16 cellular contexts compared by ENCODE assay signal in the genomic region with DNA sequence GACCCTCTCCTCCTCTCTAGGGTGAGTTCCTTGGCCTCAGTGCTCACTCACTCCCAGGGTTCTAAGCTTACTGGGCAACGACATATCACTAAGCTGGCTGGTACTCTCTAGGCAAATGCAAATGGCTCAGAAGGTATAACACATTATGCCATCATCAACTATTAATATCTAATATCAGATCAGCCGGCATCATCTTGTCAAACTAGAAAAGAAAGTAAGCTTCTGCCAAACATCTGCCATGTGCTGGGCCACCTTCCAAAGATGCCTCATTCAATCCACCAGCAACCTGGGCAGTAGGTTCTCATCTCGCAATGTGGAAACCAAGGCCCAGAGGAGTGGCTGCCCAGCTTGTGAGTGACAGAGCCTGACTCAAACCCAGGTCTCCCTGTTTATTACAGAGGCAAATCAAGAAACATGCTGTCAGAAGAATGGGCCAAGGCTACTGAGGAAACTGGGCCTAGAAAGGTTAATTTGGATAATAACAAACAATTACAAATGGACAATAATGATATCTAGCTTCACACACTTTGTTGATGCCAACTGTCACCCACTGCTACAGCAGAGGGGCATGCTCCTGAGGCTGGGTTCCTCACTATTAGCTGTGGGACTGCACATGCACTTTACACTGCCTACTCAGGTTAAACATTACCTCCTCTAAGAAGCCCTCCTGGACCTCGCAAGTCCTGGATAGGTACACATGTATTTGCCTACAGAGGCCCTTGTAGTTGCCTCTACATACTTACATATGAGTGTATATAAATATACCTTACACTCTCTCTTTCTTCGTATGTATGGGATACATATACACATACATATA.
DNase-seq lines count a peak whose midpoint lies in the region; ATAC-seq, FAIRE-seq and TF ChIP-seq lines count a peak whose summit lies in the region.
"Had no signal": no experiment of that assay in that cellular context is flagged by ENCODE, and none has a peak within 500 bp of the region (broad histone marks: within the 10 kb centered on the region; RNA-seq: fewer than 3 reads in every experiment).

No MANE protein-coding gene starts in this region.

- no peak for TF ChIP-seq POLR2A in gastrocnemius medialis (IDR thresholded peaks at IDR 0.05)

- peaks cover 59% of the 10 kb centered on the region for H3K4me1 ChIP-seq in KMS-11 (ENCODE audit: low read depth, poor library complexity, severe bottlenecking)
- H3K4me1 ChIP-seq in gastrocnemius medialis: peaks cover 52 to 59% of the 10 kb centered on the region in 2 donors

- POLR2A ChIA-PET in activated naive CD8-positive, alpha-beta T cell treated with anti-CD3 and anti-CD28 coated beads, Interleukin-2, amount 10 ng/mL, durations not matched to agents 7 days and 5 days (lab: Charles Lee): interaction anchor here (1.4 to 2.5 kb wide), 6 partner anchors 25 to 186 kb away, joined by 4 to 22 read pairs (median 6); a partner anchor contains a TSS

- no peaks in the 10 kb centered on the region for H4K20me1 ChIP-seq in KMS-11 (ENCODE audit: insufficient read depth)

- H3K79me2 ChIP-seq in KMS-11 (ENCODE audit: insufficient read depth, low read depth): no peaks in the 10 kb centered on the region

- H3K27me3 ChIP-seq in KMS-11 (ENCODE audit: insufficient read depth, low read depth) (no peaks in the 10 kb centered on the region), gastrocnemius medialis (no peaks in the 10 kb centered on the region)
- H3K27me3 ChIP-seq: right atrium auricular region had no signal

- DNase-seq in T-helper 2 cell treated with Interferon-gamma antibody and Interleukin-4, amounts not matched to agents 5 μg/mL and 100 μg/mL, for 36 hours (ENCODE audit: low spot score): no peak
- DNase-seq in T-helper 2 cell (no peak), gastrocnemius medialis (peak; percentile 66 to 73), D721Med (ENCODE audit: insufficient read length, low spot score) (no peak), NCI-H510A (lab: John Stamatoyannopoulos, UW) (no peak), T-helper 9 cell (no peak)
- no peak for DNase-seq in activated naive CD8-positive, alpha-beta T cell treated with anti-CD3 and anti-CD28 coated beads, Interleukin-2, amount 10 ng/mL, durations not matched to agents 7 days and 5 days
- DNase-seq: activated CD4-positive, alpha-beta T cell treated with anti-CD3 and anti-CD28 coated beads for 4 hours; activated CD8-positive, alpha-beta memory T cell treated with anti-CD3 and anti-CD28 coated beads, Interleukin-2, amount 50 U/mL, for 4 hours; activated gamma-delta T cell treated with Interleukin-2 at 50 U/mL for 16 hours; kidney glomerular epithelial cell; NCI-H526 treated with DMSO at 0.1 percent for 48 hours had no signal

- H3K36me3 ChIP-seq in KMS-11 (ENCODE audit: insufficient read depth) (no peaks in the 10 kb centered on the region), gastrocnemius medialis (no peaks in the 10 kb centered on the region)
- H3K36me3 ChIP-seq: right atrium auricular region had no signal

- H3K27ac Mint-ChIP-seq in T-helper 2 cell treated with Interferon-gamma antibody and Interleukin-4, amounts not matched to agents 5 μg/mL and 100 μg/mL, for 36 hours: peak overlapping the region; percentile 61
- peak overlapping the region; percentile 71 for H3K27ac Mint-ChIP-seq in activated naive CD8-positive, alpha-beta T cell treated with anti-CD3 and anti-CD28 coated beads, Interleukin-2, amount 10 ng/mL, durations not matched to agents 7 days and 5 days

- no peak overlapping the region for H3K9ac ChIP-seq in KMS-11

- H3K9me3 Mint-ChIP-seq in T-helper 2 cell treated with Interferon-gamma antibody and Interleukin-4, amounts not matched to agents 5 μg/mL and 100 μg/mL, for 36 hours: no peaks in the 10 kb centered on the region
- no peaks in the 10 kb centered on the region for H3K9me3 Mint-ChIP-seq in activated naive CD8-positive, alpha-beta T cell treated with anti-CD3 and anti-CD28 coated beads, Interleukin-2, amount 10 ng/mL, durations not matched to agents 7 days and 5 days

- H2AFZ ChIP-seq in KMS-11 (ENCODE audit: low read depth): peak overlapping the region; percentile 38; the same call in 1 of the 2 replicates

- TF ChIP-seq CTCF in KMS-11 (conservative IDR thresholded peaks at IDR 0.05; ENCODE audit: low read depth, low read length) (no peak), gastrocnemius medialis (IDR thresholded peaks at IDR 0.05 in 4 of 5, conservative IDR thresholded peaks at IDR 0.05 in 1 of 5) (no peak), D721Med (IDR thresholded peaks at IDR 0.05; ENCODE audit: insufficient read depth, missing control alignments) (no peak)

- no peak for FAIRE-seq in D721Med (lab: Jason Lieb, UNC)
- FAIRE-seq: A204.1, bronchial epithelial cell had no signal

- peak overlapping the region; percentile 86; the same call in 1 of the 2 replicates for H3K4me2 ChIP-seq in KMS-11

- H3K4me1 Mint-ChIP-seq in T-helper 2 cell treated with Interferon-gamma antibody and Interleukin-4, amounts not matched to agents 5 μg/mL and 100 μg/mL, for 36 hours (ENCODE audit: low read depth): peaks cover 36% of the 10 kb centered on the region
- H3K4me1 Mint-ChIP-seq in activated naive CD8-positive, alpha-beta T cell treated with anti-CD3 and anti-CD28 coated beads, Interleukin-2, amount 10 ng/mL, durations not matched to agents 7 days and 5 days: peaks cover 30% of the 10 kb centered on the region

- no peak overlapping the region for H3K4me3 ChIP-seq in KMS-11 (IDR thresholded peaks at IDR 0.05; ENCODE audit: insufficient read depth, low read depth, low read length)
- no peak overlapping the region for H3K4me3 ChIP-seq in gastrocnemius medialis
- H3K4me3 ChIP-seq: right atrium auricular region had no signal

- no peaks in the 10 kb centered on the region for H3K9me3 ChIP-seq in gastrocnemius medialis
- H3K9me3 ChIP-seq: right atrium auricular region had no signal

- H3K36me3 Mint-ChIP-seq in T-helper 2 cell treated with Interferon-gamma antibody and Interleukin-4, amounts not matched to agents 5 μg/mL and 100 μg/mL, for 36 hours (ENCODE audit: low read depth): peaks cover 2% of the 10 kb centered on the region
- H3K36me3 Mint-ChIP-seq in activated naive CD8-positive, alpha-beta T cell treated with anti-CD3 and anti-CD28 coated beads, Interleukin-2, amount 10 ng/mL, durations not matched to agents 7 days and 5 days: peaks cover 6% of the 10 kb centered on the region

- no peak for ATAC-seq in activated naive CD8-positive, alpha-beta T cell treated with anti-CD3 and anti-CD28 coated beads, Interleukin-2, amount 10 ng/mL, durations not matched to agents 7 days and 5 days (ENCODE audit: low read depth)
- peak; percentile 5 to 34 for ATAC-seq in gastrocnemius medialis

- intact Hi-C loops in gastrocnemius medialis (cut with DNase I; ENCODE audit: low total_unique reads): loop anchor here (2.0 to 5.0 kb wide), 3 partner anchors 64 to 182 kb away; a partner anchor contains a TSS

- in situ Hi-C loops in gastrocnemius medialis (cut with MboI; ENCODE audit: low sequenced_read_pairs in 4 of 4): loop anchor here in 2 of 4 donors (5.0 kb wide), 1 partner anchor 65 kb away; no protein-coding TSS in a partner anchor

- H3K4me3 Mint-ChIP-seq in T-helper 2 cell treated with Interferon-gamma antibody and Interleukin-4, amounts not matched to agents 5 μg/mL and 100 μg/mL, for 36 hours: no peak overlapping the region
- no peak overlapping the region for H3K4me3 Mint-ChIP-seq in activated naive CD8-positive, alpha-beta T cell treated with anti-CD3 and anti-CD28 coated beads, Interleukin-2, amount 10 ng/mL, durations not matched to agents 7 days and 5 days

- no peaks in the 10 kb centered on the region for H3K27me3 Mint-ChIP-seq in T-helper 2 cell treated with Interferon-gamma antibody and Interleukin-4, amounts not matched to agents 5 μg/mL and 100 μg/mL, for 36 hours (ENCODE audit: low read depth)
- no peaks in the 10 kb centered on the region for H3K27me3 Mint-ChIP-seq in activated naive CD8-positive, alpha-beta T cell treated with anti-CD3 and anti-CD28 coated beads, Interleukin-2, amount 10 ng/mL, durations not matched to agents 7 days and 5 days

- H3K27ac ChIP-seq in KMS-11: peak overlapping the region; percentile 85; the same call in 1 of the 2 replicates
- peak overlapping the region; percentile 90 to 96 (median 93) for H3K27ac ChIP-seq in gastrocnemius medialis

Comparison
In these comparisons a context has a peak if more than half of its experiments do, and no peak if none do; other contexts are left out.
1. DNase-seq: peak in gastrocnemius medialis (2 of 2); none in T-helper 2 cell treated with Interferon-gamma antibody and Interleukin-4, amounts not matched to agents 5 μg/mL and 100 μg/mL, for 36 hours (single experiment), T-helper 2 cell (0 of 5), activated naive CD8-positive, alpha-beta T cell treated with anti-CD3 and anti-CD28 coated beads, Interleukin-2, amount 10 ng/mL, durations not matched to agents 7 days and 5 days (single experiment), D721Med (single experiment), NCI-H510A (single experiment) and T-helper 9 cell (single experiment).